In genomic region chr12:65622056-65622455, GRCh38 we compare ENCODE assay signal across 2 cellular contexts.
TF ChIP-seq lines count a peak whose summit lies in the region.

No MANE protein-coding gene starts in this region.

TF ChIP-seq in Ishikawa, 13 proteins besides CTCF, POLR2A, EP300 and RAD21 (continued from another document):
- TF ChIP-seq FOXM1 (IDR thresholded peaks at IDR 0.05; ENCODE audit: borderline replicate concordance, low read depth) (no peak), USF1 (IDR thresholded peaks at IDR 0.05) (peak; percentile 71), TEAD4 (IDR thresholded peaks at IDR 0.05) (no peak), CEBPB (IDR thresholded peaks at IDR 0.05) (no peak), CREB1 (IDR thresholded peaks at IDR 0.05; ENCODE audit: low read depth) (no peak)
- TF ChIP-seq, protein P1, sequence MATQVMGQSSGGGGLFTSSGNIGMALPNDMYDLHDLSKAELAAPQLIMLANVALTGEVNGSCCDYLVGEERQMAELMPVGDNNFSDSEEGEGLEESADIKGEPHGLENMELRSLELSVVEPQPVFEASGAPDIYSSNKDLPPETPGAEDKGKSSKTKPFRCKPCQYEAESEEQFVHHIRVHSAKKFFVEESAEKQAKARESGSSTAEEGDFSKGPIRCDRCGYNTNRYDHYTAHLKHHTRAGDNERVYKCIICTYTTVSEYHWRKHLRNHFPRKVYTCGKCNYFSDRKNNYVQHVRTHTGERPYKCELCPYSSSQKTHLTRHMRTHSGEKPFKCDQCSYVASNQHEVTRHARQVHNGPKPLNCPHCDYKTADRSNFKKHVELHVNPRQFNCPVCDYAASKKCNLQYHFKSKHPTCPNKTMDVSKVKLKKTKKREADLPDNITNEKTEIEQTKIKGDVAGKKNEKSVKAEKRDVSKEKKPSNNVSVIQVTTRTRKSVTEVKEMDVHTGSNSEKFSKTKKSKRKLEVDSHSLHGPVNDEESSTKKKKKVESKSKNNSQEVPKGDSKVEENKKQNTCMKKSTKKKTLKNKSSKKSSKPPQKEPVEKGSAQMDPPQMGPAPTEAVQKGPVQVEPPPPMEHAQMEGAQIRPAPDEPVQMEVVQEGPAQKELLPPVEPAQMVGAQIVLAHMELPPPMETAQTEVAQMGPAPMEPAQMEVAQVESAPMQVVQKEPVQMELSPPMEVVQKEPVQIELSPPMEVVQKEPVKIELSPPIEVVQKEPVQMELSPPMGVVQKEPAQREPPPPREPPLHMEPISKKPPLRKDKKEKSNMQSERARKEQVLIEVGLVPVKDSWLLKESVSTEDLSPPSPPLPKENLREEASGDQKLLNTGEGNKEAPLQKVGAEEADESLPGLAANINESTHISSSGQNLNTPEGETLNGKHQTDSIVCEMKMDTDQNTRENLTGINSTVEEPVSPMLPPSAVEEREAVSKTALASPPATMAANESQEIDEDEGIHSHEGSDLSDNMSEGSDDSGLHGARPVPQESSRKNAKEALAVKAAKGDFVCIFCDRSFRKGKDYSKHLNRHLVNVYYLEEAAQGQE (IDR thresholded peaks at IDR 0.05; ENCODE audit: low read depth), result no peak

TF ChIP-seq in WTC11, 78 proteins besides CTCF, POLR2A, EP300 and RAD21 (continued from another document):
- TF ChIP-seq, protein P2, sequence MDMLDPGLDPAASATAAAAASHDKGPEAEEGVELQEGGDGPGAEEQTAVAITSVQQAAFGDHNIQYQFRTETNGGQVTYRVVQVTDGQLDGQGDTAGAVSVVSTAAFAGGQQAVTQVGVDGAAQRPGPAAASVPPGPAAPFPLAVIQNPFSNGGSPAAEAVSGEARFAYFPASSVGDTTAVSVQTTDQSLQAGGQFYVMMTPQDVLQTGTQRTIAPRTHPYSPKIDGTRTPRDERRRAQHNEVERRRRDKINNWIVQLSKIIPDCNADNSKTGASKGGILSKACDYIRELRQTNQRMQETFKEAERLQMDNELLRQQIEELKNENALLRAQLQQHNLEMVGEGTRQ (CRISPR knock-in tag; IDR thresholded peaks at IDR 0.05), result peak; percentile 51
